Comparison of ENCODE assay signal across 29 cellular contexts in the genomic region with DNA sequence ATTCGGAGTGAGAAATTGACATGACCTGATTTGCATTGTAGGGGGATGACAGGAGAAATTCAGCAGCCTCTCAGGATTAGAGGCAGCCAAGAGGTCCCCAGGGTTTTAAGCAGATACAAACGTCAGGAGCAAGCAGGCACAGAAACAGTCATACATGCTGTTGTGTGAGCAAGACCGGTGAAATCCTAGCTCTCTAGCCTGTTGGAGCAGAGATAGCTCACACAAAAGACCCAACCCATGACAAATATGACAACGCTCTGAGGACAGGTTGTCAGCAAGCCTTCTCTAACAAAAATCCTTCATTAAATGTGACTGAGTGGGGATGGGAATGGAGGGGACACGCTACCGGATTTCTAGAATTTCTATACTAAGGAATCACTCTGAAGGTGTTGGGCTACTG. TPM values are rescaled to one million over a fixed set of nuclear protein-coding genes. Genes with fewer than 3 reads are reported as not detected.
"Had no signal": no experiment of that assay in that cellular context is flagged by ENCODE, and none has a peak within 500 bp of the region (broad histone marks: within the 10 kb centered on the region; RNA-seq: fewer than 3 reads in every experiment).

No MANE protein-coding gene starts in this region.

- H3K27me3 ChIP-seq: esophagus muscularis mucosa, left lung, neutrophil, sigmoid colon, upper lobe of left lung, vagina had no signal

- H3K4me3 ChIP-seq: esophagus muscularis mucosa, left lung, lower lobe of right lung, sigmoid colon, upper lobe of left lung, vagina had no signal

- H3K4me1 ChIP-seq: esophagus muscularis mucosa, foreskin keratinocyte, left lung, lower lobe of right lung, sigmoid colon, upper lobe of left lung, vagina had no signal

- H3K36me3 ChIP-seq: esophagus muscularis mucosa, left lung, lower lobe of right lung, neutrophil, sigmoid colon, upper lobe of left lung, vagina had no signal

- H3K36me3 Mint-ChIP-seq: activated naive CD4-positive, alpha-beta T cell treated with anti-CD3 and anti-CD28 coated beads, Interleukin-2, amount 50 U/mL, for 24 hours; naive thymus-derived CD8-positive, alpha-beta T cell; stimulated activated memory B cell treated with anti-CD40 and anti-IgM and Interleukin-4, amounts not matched to agents 10 μg/mL and 1 μg/mL and 100 μg/mL, for 72 hours had no signal

- H3K4me3 Mint-ChIP-seq: activated CD4-positive, alpha-beta T cell treated with anti-CD3 and anti-CD28 coated beads, Interleukin-2, amount 10 ng/mL, durations not matched to agents 7 days and 5 days; activated CD8-positive, alpha-beta T cell treated with anti-CD3 and anti-CD28 coated beads for 36 hours; activated naive CD4-positive, alpha-beta T cell treated with anti-CD3 and anti-CD28 coated beads, Interleukin-2, amount 50 U/mL, for 24 hours; activated naive CD8-positive, alpha-beta T cell treated with anti-CD3 and anti-CD28 coated beads, Interleukin-2, amount 50 U/mL, for 24 hours; activated T-cell treated with anti-CD3 and anti-CD28 coated beads, Interleukin-2, amount 50 U/mL, for 4 hours; activated T-helper 17 cell treated with anti-CD3 and anti-CD28 coated beads, Interleukin-2, amount 50 U/mL, for 72 hours; endodermal cell; naive thymus-derived CD8-positive, alpha-beta T cell; stimulated activated memory B cell treated with anti-CD40 and anti-IgM and Interleukin-4, amounts not matched to agents 10 μg/mL and 1 μg/mL and 100 μg/mL, for 72 hours; stimulated activated naive CD8-positive, alpha-beta T cell treated with anti-CD3 and anti-CD28 coated beads, Interleukin-15, amount 100 ng/mL, for 72 hours had no signal

- H3K27ac ChIP-seq: esophagus muscularis mucosa, foreskin keratinocyte, left lung, lower lobe of right lung, neutrophil, sigmoid colon, upper lobe of left lung, vagina had no signal

- H3K9me3 ChIP-seq: esophagus muscularis mucosa, lower lobe of right lung, neutrophil, sigmoid colon, upper lobe of left lung, vagina had no signal

- H3K9me3 Mint-ChIP-seq: activated CD4-positive, alpha-beta T cell treated with anti-CD3 and anti-CD28 coated beads, Interleukin-2, amount 10 ng/mL, durations not matched to agents 7 days and 5 days; activated CD8-positive, alpha-beta T cell treated with anti-CD3 and anti-CD28 coated beads for 36 hours; activated naive CD4-positive, alpha-beta T cell treated with anti-CD3 and anti-CD28 coated beads, Interleukin-2, amount 50 U/mL, for 24 hours; activated naive CD8-positive, alpha-beta T cell treated with anti-CD3 and anti-CD28 coated beads, Interleukin-2, amount 50 U/mL, for 24 hours; activated T-helper 17 cell treated with anti-CD3 and anti-CD28 coated beads, Interleukin-2, amount 50 U/mL, for 72 hours; stimulated activated memory B cell treated with anti-CD40 and anti-IgM and Interleukin-4, amounts not matched to agents 10 μg/mL and 1 μg/mL and 100 μg/mL, for 72 hours; stimulated activated naive CD8-positive, alpha-beta T cell treated with anti-CD3 and anti-CD28 coated beads, Interleukin-15, amount 100 ng/mL, for 72 hours had no signal

- H3K27me3 Mint-ChIP-seq: activated CD4-positive, alpha-beta T cell treated with anti-CD3 and anti-CD28 coated beads, Interleukin-2, amount 10 ng/mL, durations not matched to agents 7 days and 5 days had no signal

- FAIRE-seq: islet of Langerhans, small intestine had no signal

- H3K27ac Mint-ChIP-seq: activated CD4-positive, alpha-beta T cell treated with anti-CD3 and anti-CD28 coated beads, Interleukin-2, amount 10 ng/mL, durations not matched to agents 7 days and 5 days; activated CD8-positive, alpha-beta T cell treated with anti-CD3 and anti-CD28 coated beads for 36 hours; activated naive CD4-positive, alpha-beta T cell treated with anti-CD3 and anti-CD28 coated beads, Interleukin-2, amount 50 U/mL, for 24 hours; activated naive CD8-positive, alpha-beta T cell treated with anti-CD3 and anti-CD28 coated beads, Interleukin-2, amount 50 U/mL, for 24 hours; activated T-helper 17 cell treated with anti-CD3 and anti-CD28 coated beads, Interleukin-2, amount 50 U/mL, for 72 hours; endodermal cell; naive thymus-derived CD8-positive, alpha-beta T cell; progenitor cell of endocrine pancreas; stimulated activated memory B cell treated with anti-CD40 and anti-IgM and Interleukin-4, amounts not matched to agents 10 μg/mL and 1 μg/mL and 100 μg/mL, for 72 hours; stimulated activated naive CD8-positive, alpha-beta T cell treated with anti-CD3 and anti-CD28 coated beads, Interleukin-15, amount 100 ng/mL, for 72 hours had no signal

- DNase-seq: activated CD4-positive, alpha-beta T cell treated with anti-CD3 and anti-CD28 coated beads for 1 hour; activated CD4-positive, alpha-beta T cell treated with anti-CD3 and anti-CD28 coated beads, Interleukin-2, amount 10 ng/mL, durations not matched to agents 7 days and 5 days; activated CD8-positive, alpha-beta T cell treated with anti-CD3 and anti-CD28 coated beads for 36 hours; activated naive CD8-positive, alpha-beta T cell treated with anti-CD3 and anti-CD28 coated beads, Interleukin-2, amount 50 U/mL, for 24 hours; activated T-cell treated with anti-CD3 and anti-CD28 coated beads, Interleukin-2, amount 50 U/mL, for 4 hours; amygdala; caudate nucleus; cortex of kidney; endodermal cell; foreskin keratinocyte; left lung; lower lobe of right lung; mesenchymal stem cell; naive thymus-derived CD8-positive, alpha-beta T cell; sigmoid colon; small intestine; stimulated activated CD4-positive, alpha-beta T cell treated with anti-CD3 and anti-CD28 coated beads, Interleukin-4, amount 100 ng/mL, for 4 hours; stimulated activated CD8-positive, alpha-beta memory T cell treated with anti-CD3 and anti-CD28 coated beads, Interleukin-4, amount 100 ng/mL, for 48 hours; stimulated activated naive CD8-positive, alpha-beta T cell treated with anti-CD3 and anti-CD28 coated beads, Interleukin-15, amount 100 ng/mL, for 72 hours; substantia nigra; upper lobe of left lung had no signal

- H3K4me1 Mint-ChIP-seq: activated CD4-positive, alpha-beta T cell treated with anti-CD3 and anti-CD28 coated beads, Interleukin-2, amount 10 ng/mL, durations not matched to agents 7 days and 5 days; activated naive CD4-positive, alpha-beta T cell treated with anti-CD3 and anti-CD28 coated beads, Interleukin-2, amount 50 U/mL, for 24 hours; activated naive CD8-positive, alpha-beta T cell treated with anti-CD3 and anti-CD28 coated beads, Interleukin-2, amount 50 U/mL, for 24 hours; activated T-helper 17 cell treated with anti-CD3 and anti-CD28 coated beads, Interleukin-2, amount 50 U/mL, for 72 hours; endodermal cell; naive thymus-derived CD8-positive, alpha-beta T cell; stimulated activated memory B cell treated with anti-CD40 and anti-IgM and Interleukin-4, amounts not matched to agents 10 μg/mL and 1 μg/mL and 100 μg/mL, for 72 hours; stimulated activated naive CD8-positive, alpha-beta T cell treated with anti-CD3 and anti-CD28 coated beads, Interleukin-15, amount 100 ng/mL, for 72 hours had no signal

RNA-seq across cellular contexts. Expression of a gene that starts 23.0 kb away (rescaled TPM):
- total RNA-seq: naive thymus-derived CD8-positive, alpha-beta T cell had no signal
